Comparison of ENCODE assay signal across 10 cellular contexts in genomic region chr1:153546371-153546770, GRCh38. TPM values are rescaled to one million over a fixed set of nuclear protein-coding genes. Genes with fewer than 3 reads are reported as not detected.
A peak's percentile ranks its signal among the peaks of the same experiment; 100 is the strongest.
DNase-seq lines count a peak whose midpoint lies in the region; ATAC-seq, FAIRE-seq and TF ChIP-seq lines count a peak whose summit lies in the region.
"Had no signal": no experiment of that assay in that cellular context is flagged by ENCODE, and none has a peak within 500 bp of the region (broad histone marks: within the 10 kb centered on the region; RNA-seq: fewer than 3 reads in every experiment).

No MANE protein-coding gene starts in this region.

- TF ChIP-seq POLR2A in A549 (IDR thresholded peaks at IDR 0.05; ENCODE audit: low read length) = no peak

- H3K27ac Mint-ChIP-seq in HFFc6 = peak overlapping the region; percentile 95
- H3K27ac Mint-ChIP-seq in natural killer cell treated with Interleukin-12 subunit alpha and Interleukin-12 subunit beta and Interleukin-15 and Interleukin-18, amount 100 ng/mL, for 72 hours = peak overlapping the region; percentile 94 to 96

- peak overlapping the region in 1 of 2 donors; percentile 23 for H3K9ac ChIP-seq in colonic mucosa (ENCODE audit: low read depth in 2 of 2, low read length in 2 of 2)

- TF ChIP-seq CTCF in A549 (IDR thresholded peaks at IDR 0.05) (no peak), HFFc6 (IDR thresholded peaks at IDR 0.05) (no peak), colonic mucosa (IDR thresholded peaks at IDR 0.05) (no peak)

- no peaks in the 10 kb centered on the region for H3K9me3 ChIP-seq in A549
- no peaks in the 10 kb centered on the region for H3K9me3 ChIP-seq in colonic mucosa

- intact Hi-C loops in colonic mucosa (cut with DNase I) = no loop called here

- peak overlapping the region; percentile 62 for H3K4me3 ChIP-seq in A549
- no peak overlapping the region for H3K4me3 ChIP-seq in colonic mucosa

- H3K27ac ChIP-seq in A549 = peak overlapping the region; percentile 96 to 97
- H3K27ac ChIP-seq in colonic mucosa = peak overlapping the region; percentile 91

- no peak for ATAC-seq in A549
- ATAC-seq in natural killer cell treated with Interleukin-12 subunit alpha and Interleukin-12 subunit beta and Interleukin-15 and Interleukin-18, amount 100 ng/mL, for 72 hours = no peak

- no peak for FAIRE-seq in A549 (lab: Jason Lieb, UNC)

- no peaks in the 10 kb centered on the region for H3K36me3 ChIP-seq in colonic mucosa

- H3K4me2 ChIP-seq in A549 = peak overlapping the region; percentile 99

- CTCF ChIA-PET in A549 (lab: Yijun Ruan, JAX) = interaction anchor here (1.0 to 16.2 kb wide), 6 partner anchors 9 to 35 kb away, joined by 3 to 141 read pairs (median 41); partner anchors contain the start of genes S100A2 and S100A6

- no peaks in the 10 kb centered on the region for H3K27me3 ChIP-seq in colonic mucosa

- no peaks in the 10 kb centered on the region for H3K9me3 Mint-ChIP-seq in HFFc6
- no peaks in the 10 kb centered on the region for H3K9me3 Mint-ChIP-seq in natural killer cell treated with Interleukin-12 subunit alpha and Interleukin-12 subunit beta and Interleukin-15 and Interleukin-18, amount 100 ng/mL, for 72 hours

- POLR2A ChIA-PET in A549 (lab: Yijun Ruan, JAX) = interaction anchor here (1.9 to 6.8 kb wide), 3 partner anchors 12 to 88 kb away, joined by 5 to 114 read pairs (median 10); partner anchors contain the start of genes CHTOP and S100A6

- H3K4me1 ChIP-seq in A549 (peaks cover 91% of the 10 kb centered on the region), colonic mucosa (peaks cover 32% of the 10 kb centered on the region)

- no peak for TF ChIP-seq RAD21 in A549 (conservative IDR thresholded peaks at IDR 0.05 in 1 of 2, IDR thresholded peaks at IDR 0.05 in 1 of 2)

- TF ChIP-seq EP300 in A549 (IDR thresholded peaks at IDR 0.05) = no peak

- H3K27me3 Mint-ChIP-seq in HFFc6 (ENCODE audit: insufficient read depth) = peaks cover 5% of the 10 kb centered on the region
- H3K27me3 Mint-ChIP-seq in natural killer cell treated with Interleukin-12 subunit alpha and Interleukin-12 subunit beta and Interleukin-15 and Interleukin-18, amount 100 ng/mL, for 72 hours = peaks cover 0 to 3% of the 10 kb centered on the region in 2 donors

- peaks cover 26% of the 10 kb centered on the region; the same call in 1 of the 2 replicates for H3K36me3 Mint-ChIP-seq in HFFc6 (ENCODE audit: low read depth)
- H3K36me3 Mint-ChIP-seq in natural killer cell treated with Interleukin-12 subunit alpha and Interleukin-12 subunit beta and Interleukin-15 and Interleukin-18, amount 100 ng/mL, for 72 hours = no peaks in the 10 kb centered on the region

- 79% methylated on average over 7 of the region's 8 CpGs for WGBS in A549 (ENCODE audit: missing lambda C conversion rate)

- peaks cover 100% of the 10 kb centered on the region for H3K4me1 Mint-ChIP-seq in HFFc6 (ENCODE audit: low read depth)
- H3K4me1 Mint-ChIP-seq in natural killer cell treated with Interleukin-12 subunit alpha and Interleukin-12 subunit beta and Interleukin-15 and Interleukin-18, amount 100 ng/mL, for 72 hours (ENCODE audit: low read depth in 2 of 2) = peaks cover 44 to 47% of the 10 kb centered on the region in 2 donors

- no peak for DNase-seq in A549 (ENCODE audit: low read depth in 1 of 2, low spot score in 1 of 2)
- no peak for DNase-seq in HFFc6
- DNase-seq in colonic mucosa = no peak
- DNase-seq in natural killer cell treated with Interleukin-12 subunit alpha and Interleukin-12 subunit beta and Interleukin-15 and Interleukin-18, amount 100 ng/mL, for 72 hours (ENCODE audit: low spot score) = no peak
- DNase-seq in NCI-H187 treated with DMSO at 0.1 percent for 48 hours (lab: John Stamatoyannopoulos, UW) = no peak
- DNase-seq in stimulated activated CD8-positive, alpha-beta memory T cell treated with anti-CD3 and anti-CD28 coated beads, Interleukin-4, amount 100 ng/mL, for 48 hours = no peak
- DNase-seq in DMS153 (lab: John Stamatoyannopoulos, UW) = no peak
- DNase-seq in ureter (ENCODE audit: low spot score) = no peak
- DNase-seq: activated gamma-delta T cell had no signal

- H3K4me3 Mint-ChIP-seq in HFFc6 = peak overlapping the region; percentile 93
- H3K4me3 Mint-ChIP-seq in natural killer cell treated with Interleukin-12 subunit alpha and Interleukin-12 subunit beta and Interleukin-15 and Interleukin-18, amount 100 ng/mL, for 72 hours = peak overlapping the region; percentile 34

TF ChIP-seq in A549, 52 proteins besides CTCF, POLR2A, EP300 and RAD21 (continues in another document):
- TF ChIP-seq ZC3H11A (IDR thresholded peaks at IDR 0.05) (no peak), BCL3 (IDR thresholded peaks at IDR 0.05) (no peak), CBX8 (IDR thresholded peaks at IDR 0.05) (no peak)

RNA-seq across cellular contexts. Expression of gene S100A4, which starts 0.8 kb away (rescaled TPM):
- polyA plus RNA-seq in A549 (2011; rRNA removed) (590 and 814 TPM in 2 replicates), A549 (2017; fragmentation: RNase III; extraction: RNeasy Plus Mini Kit Qiagen cat#74134 plus additional on column Dnase treatment) (2,180 to 3,189 TPM (median 2,584 TPM) in 3 replicates)
- polyA plus RNA-seq in A549 (2012; cell fraction: cytosol; rRNA removed) = 813 and 885 TPM in 2 replicates
- 347 and 601 TPM in 2 replicates for polyA plus RNA-seq in A549 (2012; cell fraction: nucleus; rRNA removed)
- 170 and 175 TPM in 2 replicates for polyA minus RNA-seq in A549 (2011; rRNA and poly(A)+ RNA removed)
- total RNA-seq in HFFc6 (2021; fragmentation: NEBNext Ultra II Directional; extraction: Animal tissue kit (Norgen Biotek cat#: 25700)) = 100 to 1,000 TPM; 394 to 846 (median 814) TPM
- total RNA-seq in colonic mucosa (10 to 100 TPM; 41.8 to 83.8 TPM), ureter (120 TPM)
- 100 to 1,000 TPM in 1 of 2 donors, 10 to 100 TPM in 1; 85.4 to 124 TPM for total RNA-seq in natural killer cell treated with Interleukin-12 subunit alpha and Interleukin-12 subunit beta and Interleukin-15 and Interleukin-18, amount 100 ng/mL, for 72 hours

RNA-seq across cellular contexts. Expression of gene S100A3, which starts 2.7 kb away (rescaled TPM):
- polyA plus RNA-seq in A549 (2011; rRNA removed) (25.0 and 25.4 TPM in 2 replicates), A549 (2017; fragmentation: RNase III; extraction: RNeasy Plus Mini Kit Qiagen cat#74134 plus additional on column Dnase treatment) (71.1 to 88.9 TPM (median 74.0 TPM) in 3 replicates)
- polyA plus RNA-seq in A549 (2012; cell fraction: cytosol; rRNA removed) = 73.2 and 85.8 TPM in 2 replicates
- polyA plus RNA-seq in A549 (2012; cell fraction: nucleus; rRNA removed) = 64.8 and 72.8 TPM in 2 replicates
- 16.9 and 18.6 TPM in 2 replicates for polyA minus RNA-seq in A549 (2011; rRNA and poly(A)+ RNA removed)
- total RNA-seq in HFFc6 (2021; fragmentation: NEBNext Ultra II Directional; extraction: Animal tissue kit (Norgen Biotek cat#: 25700)) = 1 to 10 TPM; 3.4 to 5.6 (median 5.1) TPM
- total RNA-seq in colonic mucosa (under 1 TPM in 1 of 2 donors, not detected in 1; 0.61 TPM), ureter (6.5 TPM)
- not detected for total RNA-seq in natural killer cell treated with Interleukin-12 subunit alpha and Interleukin-12 subunit beta and Interleukin-15 and Interleukin-18, amount 100 ng/mL, for 72 hours

RNA-seq across cellular contexts. Expression of gene S100A5, which starts 5.6 kb away (rescaled TPM):
- polyA plus RNA-seq in A549 (2011; rRNA removed) = 0.48 and 0.68 TPM in 2 replicates
- polyA plus RNA-seq in A549 (2012; cell fraction: cytosol; rRNA removed) = 0.52 and 1.1 TPM in 2 replicates
- polyA plus RNA-seq in A549 (2012; cell fraction: nucleus; rRNA removed) = 0.92 and 1.3 TPM in 2 replicates
- polyA plus RNA-seq in A549 (2017; fragmentation: RNase III; extraction: RNeasy Plus Mini Kit Qiagen cat#74134 plus additional on column Dnase treatment) = 0.17 to 0.57 TPM (median 0.45 TPM) in 3 replicates
- not detected in 2 replicates for polyA minus RNA-seq in A549 (2011; rRNA and poly(A)+ RNA removed)
- total RNA-seq in HFFc6 (2021; fragmentation: NEBNext Ultra II Directional; extraction: Animal tissue kit (Norgen Biotek cat#: 25700)) = 1 to 10 TPM in 1 of 6 experiments, under 1 TPM in 5; 0.40 to 1.2 (median 0.71) TPM
- not detected for total RNA-seq in colonic mucosa
- total RNA-seq in natural killer cell treated with Interleukin-12 subunit alpha and Interleukin-12 subunit beta and Interleukin-15 and Interleukin-18, amount 100 ng/mL, for 72 hours = not detected
- 0.86 TPM for total RNA-seq in ureter
- total RNA-seq: subcutaneous adipose tissue had no signal

RNA-seq across cellular contexts. Expression of gene S100A6, which starts 10.6 kb away (rescaled TPM):
- 898 and 1,226 TPM in 2 replicates for polyA plus RNA-seq in A549 (2011; rRNA removed)
- polyA plus RNA-seq in A549 (2012; cell fraction: cytosol; rRNA removed) = 1,879 and 1,929 TPM in 2 replicates
- polyA plus RNA-seq in A549 (2012; cell fraction: nucleus; rRNA removed) = 562 and 1,121 TPM in 2 replicates
- polyA plus RNA-seq in A549 (2017; fragmentation: RNase III; extraction: RNeasy Plus Mini Kit Qiagen cat#74134 plus additional on column Dnase treatment) = 2,810 to 4,567 TPM (median 3,552 TPM) in 3 replicates
- 472 and 476 TPM in 2 replicates for polyA minus RNA-seq in A549 (2011; rRNA and poly(A)+ RNA removed)
- 1,000 to 10,000 TPM; 1,971 to 2,311 (median 2,129) TPM for total RNA-seq in HFFc6 (2021; fragmentation: NEBNext Ultra II Directional; extraction: Animal tissue kit (Norgen Biotek cat#: 25700))
- 1,000 to 10,000 TPM; 2,444 to 2,474 TPM for total RNA-seq in colonic mucosa
- 100 to 1,000 TPM in 1 of 2 donors, 10 to 100 TPM in 1; 90.9 to 106 TPM for total RNA-seq in natural killer cell treated with Interleukin-12 subunit alpha and Interleukin-12 subunit beta and Interleukin-15 and Interleukin-18, amount 100 ng/mL, for 72 hours
- 1,381 TPM for total RNA-seq in ureter

RNA-seq across cellular contexts. Expression of gene S100A2, which starts 19.3 kb away (rescaled TPM):
- 5.1 and 6.0 TPM in 2 replicates for polyA plus RNA-seq in A549 (2011; rRNA removed)
- polyA plus RNA-seq in A549 (2012; cell fraction: cytosol; rRNA removed) = 7.8 and 10.9 TPM in 2 replicates
- 5.6 and 8.3 TPM in 2 replicates for polyA plus RNA-seq in A549 (2012; cell fraction: nucleus; rRNA removed)
- 13.4 to 19.5 TPM (median 15.9 TPM) in 3 replicates for polyA plus RNA-seq in A549 (2017; fragmentation: RNase III; extraction: RNeasy Plus Mini Kit Qiagen cat#74134 plus additional on column Dnase treatment)
- polyA minus RNA-seq in A549 (2011; rRNA and poly(A)+ RNA removed) = 1.5 and 2.8 TPM in 2 replicates
- total RNA-seq in HFFc6 (2021; fragmentation: NEBNext Ultra II Directional; extraction: Animal tissue kit (Norgen Biotek cat#: 25700)) = 10 to 100 TPM in 4 of 6 experiments, 1 to 10 TPM in 2; 7.4 to 12.5 (median 10.4) TPM
- 1 to 10 TPM; 1.0 to 2.4 TPM for total RNA-seq in colonic mucosa
- total RNA-seq in natural killer cell treated with Interleukin-12 subunit alpha and Interleukin-12 subunit beta and Interleukin-15 and Interleukin-18, amount 100 ng/mL, for 72 hours = under 1 TPM in 1 of 2 donors, not detected in 1; 0.48 TPM
- 317 TPM for total RNA-seq in ureter
